24 cellular contexts compared by ENCODE assay signal in the genomic region with DNA sequence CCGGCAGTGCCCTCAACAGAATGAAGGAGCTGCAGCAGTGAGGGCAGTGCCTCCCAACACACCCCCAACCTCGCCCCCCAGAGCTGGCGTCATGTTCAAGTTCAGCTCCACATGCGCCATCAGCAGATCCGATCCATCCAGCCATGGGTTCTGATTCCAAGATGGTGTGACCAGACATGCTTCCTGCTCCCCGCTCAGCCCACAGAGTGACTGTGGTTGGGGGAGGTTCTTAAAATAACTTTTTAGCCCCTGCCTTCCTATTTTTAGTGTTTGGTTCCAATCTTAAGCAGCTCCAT.
"Had no signal": no experiment of that assay in that cellular context is flagged by ENCODE, and none has a peak within 500 bp of the region (broad histone marks: within the 10 kb centered on the region; RNA-seq: fewer than 3 reads in every experiment).

No MANE protein-coding gene starts in this region.

- H3K36me3 ChIP-seq: colonic mucosa, esophagus squamous epithelium, gastrocnemius medialis, heart right ventricle, left lung, lower lobe of right lung had no signal

- H3K36me3 Mint-ChIP-seq: mesothelial cell of epicardium, naive B cell had no signal

- H3K4me3 Mint-ChIP-seq: dendritic cell treated with granulocyte-macrophage colony-stimulating factor and Interleukin-4, amounts not matched to agents 40 ng/mL and 50 ng/mL, for 4 days; effector memory CD8-positive, alpha-beta T cell; endodermal cell; mesothelial cell of epicardium; naive B cell had no signal

- DNase-seq: colonic mucosa; cortex of kidney; effector CD8-positive, alpha-beta T cell; effector memory CD8-positive, alpha-beta T cell; endodermal cell; erythroblast; esophagus squamous epithelium; foreskin fibroblast; foreskin melanocyte; gastrocnemius medialis; glutamatergic neuron; head of caudate nucleus; heart right ventricle; hippocampal formation; left cardiac atrium; left lung; left ventricle myocardium superior; lower lobe of right lung; mesenchymal stem cell; mucosa of descending colon; naive B cell had no signal

- H3K27ac ChIP-seq: colonic mucosa, epithelial cell of prostate, esophagus squamous epithelium, gastrocnemius medialis, left lung, lower lobe of right lung had no signal

- H3K9me3 Mint-ChIP-seq: dendritic cell treated with granulocyte-macrophage colony-stimulating factor and Interleukin-4, amounts not matched to agents 40 ng/mL and 50 ng/mL, for 4 days; effector memory CD8-positive, alpha-beta T cell; endodermal cell; mesothelial cell of epicardium; naive B cell had no signal

- H3K4me1 ChIP-seq: colonic mucosa, gastrocnemius medialis, left lung, lower lobe of right lung had no signal

- H3K4me3 ChIP-seq: colonic mucosa, esophagus squamous epithelium, gastrocnemius medialis, heart right ventricle, left lung, lower lobe of right lung, mucosa of descending colon had no signal

- H3K27me3 ChIP-seq: colonic mucosa, esophagus squamous epithelium, gastrocnemius medialis, heart right ventricle, left lung had no signal

- H3K4me1 Mint-ChIP-seq: endodermal cell, naive B cell had no signal

- H3K27ac Mint-ChIP-seq: dendritic cell treated with granulocyte-macrophage colony-stimulating factor and Interleukin-4, amounts not matched to agents 40 ng/mL and 50 ng/mL, for 4 days; effector memory CD8-positive, alpha-beta T cell; endodermal cell; mesothelial cell of epicardium; naive B cell had no signal

- H3K27me3 Mint-ChIP-seq: dendritic cell treated with granulocyte-macrophage colony-stimulating factor and Interleukin-4, amounts not matched to agents 40 ng/mL and 50 ng/mL, for 4 days; effector memory CD8-positive, alpha-beta T cell had no signal

- H3K9me3 ChIP-seq: colonic mucosa, esophagus squamous epithelium, gastrocnemius medialis, heart right ventricle, left lung, lower lobe of right lung, mucosa of descending colon had no signal
